21 cellular contexts compared by ENCODE assay signal in genomic region chr7:128389815-128390329, GRCh38. TPM values are rescaled to one million over a fixed set of nuclear protein-coding genes. Genes with fewer than 3 reads are reported as not detected.
"Had no signal": no experiment of that assay in that cellular context is flagged by ENCODE, and none has a peak within 500 bp of the region (broad histone marks: within the 10 kb centered on the region; RNA-seq: fewer than 3 reads in every experiment).

No MANE protein-coding gene starts in this region.

- DNase-seq: activated CD4-positive, alpha-beta T cell treated with anti-CD3 and anti-CD28 coated beads for 1 hour; activated CD4-positive, alpha-beta T cell treated with anti-CD3 and anti-CD28 coated beads, Interleukin-2, amount 50 U/mL, for 4 hours; activated gamma-delta T cell; activated naive CD4-positive, alpha-beta T cell treated with anti-CD3 and anti-CD28 coated beads, Interleukin-2, amount 50 U/mL, for 16 hours; activated naive CD8-positive, alpha-beta T cell treated with anti-CD3 and anti-CD28 coated beads, Interleukin-2, amount 50 U/mL, for 24 hours; cortex of kidney; endodermal cell; esophagus squamous epithelium; gastrocnemius medialis; hippocampal formation; sigmoid colon; stimulated activated CD4-positive, alpha-beta T cell treated with anti-CD3 and anti-CD28 coated beads, Interleukin-15, amount 100 ng/mL, for 24 hours; stimulated activated CD8-positive, alpha-beta memory T cell treated with anti-CD3 and anti-CD28 coated beads, Interleukin-4, amount 100 ng/mL, for 48 hours; stimulated activated naive CD4-positive, alpha-beta T cell; testis; trophoblast cell had no signal

- H3K9me3 Mint-ChIP-seq: activated naive CD8-positive, alpha-beta T cell treated with anti-CD3 and anti-CD28 coated beads, Interleukin-2, amount 50 U/mL, for 24 hours; endodermal cell; memory B cell; natural killer cell treated with Interleukin-12 subunit alpha and Interleukin-12 subunit beta and Interleukin-15 and Interleukin-18, amount 100 ng/mL, for 72 hours had no signal

- H3K9me3 ChIP-seq: esophagus squamous epithelium, gastrocnemius medialis, sigmoid colon, testis, vagina had no signal

- H3K27me3 ChIP-seq: gastrocnemius medialis, sigmoid colon, testis, vagina had no signal

- H3K27ac ChIP-seq: esophagus squamous epithelium, gastrocnemius medialis, parathyroid adenoma, sigmoid colon, testis, vagina had no signal

- H3K27me3 Mint-ChIP-seq: activated naive CD8-positive, alpha-beta T cell treated with anti-CD3 and anti-CD28 coated beads, Interleukin-2, amount 50 U/mL, for 24 hours; memory B cell; natural killer cell treated with Interleukin-12 subunit alpha and Interleukin-12 subunit beta and Interleukin-15 and Interleukin-18, amount 100 ng/mL, for 72 hours had no signal

- H2AFZ ChIP-seq: parathyroid adenoma had no signal

- H3K9ac ChIP-seq: parathyroid adenoma had no signal

- H3K27ac Mint-ChIP-seq: activated naive CD8-positive, alpha-beta T cell treated with anti-CD3 and anti-CD28 coated beads, Interleukin-2, amount 50 U/mL, for 24 hours; endodermal cell; memory B cell; natural killer cell treated with Interleukin-12 subunit alpha and Interleukin-12 subunit beta and Interleukin-15 and Interleukin-18, amount 100 ng/mL, for 72 hours had no signal

- H3K4me1 Mint-ChIP-seq: activated naive CD8-positive, alpha-beta T cell treated with anti-CD3 and anti-CD28 coated beads, Interleukin-2, amount 50 U/mL, for 24 hours; endodermal cell had no signal

- H3K4me3 Mint-ChIP-seq: activated naive CD8-positive, alpha-beta T cell treated with anti-CD3 and anti-CD28 coated beads, Interleukin-2, amount 50 U/mL, for 24 hours; endodermal cell; memory B cell; natural killer cell treated with Interleukin-12 subunit alpha and Interleukin-12 subunit beta and Interleukin-15 and Interleukin-18, amount 100 ng/mL, for 72 hours had no signal

- H3K4me3 ChIP-seq: esophagus squamous epithelium, gastrocnemius medialis, sigmoid colon, smooth muscle cell, testis, vagina had no signal

- H3K36me3 Mint-ChIP-seq: memory B cell; natural killer cell treated with Interleukin-12 subunit alpha and Interleukin-12 subunit beta and Interleukin-15 and Interleukin-18, amount 100 ng/mL, for 72 hours had no signal

- H3K4me2 ChIP-seq: smooth muscle cell had no signal

- H3K79me2 ChIP-seq: parathyroid adenoma had no signal

- H3K4me1 ChIP-seq: gastrocnemius medialis, parathyroid adenoma had no signal

- H3K36me3 ChIP-seq: gastrocnemius medialis had no signal

RNA-seq across cellular contexts. Expression of gene PRRT4, which starts 28.4 kb away (rescaled TPM):
- total RNA-seq: natural killer cell treated with Interleukin-12 subunit alpha and Interleukin-12 subunit beta and Interleukin-15 and Interleukin-18, amount 100 ng/mL, for 72 hours had no signal
